ENCODE assay signal across 15 cellular contexts in the genomic region with DNA sequence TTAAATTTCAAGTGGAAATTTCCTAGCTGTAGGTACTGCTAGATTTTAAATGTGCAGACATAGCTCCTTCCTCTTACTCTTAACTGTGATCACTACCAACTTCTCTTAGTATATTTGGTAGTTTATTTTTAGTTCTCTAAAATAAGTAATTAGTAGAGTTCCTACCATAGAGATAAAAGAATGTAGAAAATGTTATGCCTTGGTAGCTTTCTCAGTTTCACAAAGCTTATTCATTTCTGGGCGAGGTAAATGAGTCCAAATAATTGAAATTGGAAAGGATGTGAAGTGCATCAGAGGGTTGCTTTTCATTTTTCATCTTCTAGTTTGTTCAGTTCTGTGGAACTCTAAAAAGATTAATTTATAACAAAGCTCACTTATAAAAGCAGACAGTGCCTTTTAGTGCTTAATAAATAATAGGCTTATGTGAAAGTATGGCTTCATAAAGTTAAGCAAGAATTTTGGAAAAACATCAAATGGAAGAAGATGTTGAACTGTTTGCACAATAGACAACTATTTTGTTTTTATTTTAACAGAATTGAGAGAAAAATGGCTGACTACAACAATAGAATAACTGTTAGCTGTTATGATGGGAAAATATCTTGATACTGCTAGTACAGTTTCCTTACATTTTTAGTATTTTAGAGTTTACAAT.
A peak's percentile ranks its signal among the peaks of the same experiment; 100 is the strongest.
DNase-seq lines count a peak whose midpoint lies in the region; ATAC-seq and TF ChIP-seq lines count a peak whose summit lies in the region.
"Had no signal": no experiment of that assay in that cellular context is flagged by ENCODE, and none has a peak within 500 bp of the region (broad histone marks: within the 10 kb centered on the region; RNA-seq: fewer than 3 reads in every experiment).

No MANE protein-coding gene starts in this region.

- H3K27ac ChIP-seq in heart right ventricle (no peak overlapping the region), body of pancreas (peak overlapping the region in 1 of 4 donors; percentile 14)
- H3K27ac ChIP-seq: left ventricle myocardium inferior, ovary, thoracic aorta had no signal

- intact Hi-C loops in heart right ventricle (cut with DNase I) = loop anchor here (5.0 to 10.0 kb wide), 13 partner anchors 226 to 1116 kb away; no protein-coding TSS in a partner anchor
- intact Hi-C loops in body of pancreas (cut with DNase I) = loop anchor here (10.0 kb wide), 2 partner anchors 346 to 626 kb away; no protein-coding TSS in a partner anchor

- WGBS in heart right ventricle, 2 donors = 81 to 91% methylated on average over 1 of the region's 1 CpG
- 54 to 60% methylated on average over 1 of the region's 1 CpG for WGBS in body of pancreas, 2 donors

- H3K4me1 ChIP-seq in heart right ventricle (peaks cover 2 to 47% (median 6%) of the 10 kb centered on the region in 9 donors), body of pancreas (peaks cover 4% of the 10 kb centered on the region)

- no peaks in the 10 kb centered on the region for H3K9me3 ChIP-seq in heart right ventricle
- no peaks in the 10 kb centered on the region for H3K9me3 ChIP-seq in body of pancreas
- H3K9me3 ChIP-seq: left ventricle myocardium inferior, ovary, thoracic aorta had no signal

- peak; percentile 54 for ATAC-seq in GM19025 (IDR thresholded peaks at IDR 0.05; ENCODE audit: low read depth, unreplicated experiment)
- ATAC-seq in HG02798 (IDR thresholded peaks at IDR 0.05; ENCODE audit: poor library complexity, unreplicated experiment) = peak; percentile 43
- ATAC-seq in HG03565 (IDR thresholded peaks at IDR 0.05; ENCODE audit: unreplicated experiment) = peak; percentile 50
- no peak for ATAC-seq in heart right ventricle
- ATAC-seq in GM21526 (IDR thresholded peaks at IDR 0.05; ENCODE audit: low FRiP score, unreplicated experiment) = no peak
- ATAC-seq in body of pancreas = no peak

- H3K27me3 ChIP-seq in heart right ventricle (no peaks in the 10 kb centered on the region), body of pancreas (no peaks in the 10 kb centered on the region)
- H3K27me3 ChIP-seq: ovary had no signal

- TF ChIP-seq CTCF in heart right ventricle (IDR thresholded peaks at IDR 0.05) = no peak
- no peak for TF ChIP-seq CTCF in body of pancreas (IDR thresholded peaks at IDR 0.05)

- TF ChIP-seq POLR2A in body of pancreas (IDR thresholded peaks at IDR 0.05) = no peak

- DNase-seq in AG20443 (ENCODE audit: low spot score) = peak; percentile 11
- no peak for DNase-seq in heart right ventricle
- no peak for DNase-seq in NCI-H2081 (lab: John Stamatoyannopoulos, UW)
- DNase-seq in body of pancreas = no peak
- DNase-seq: GF-D8; IMR-90; left ventricle myocardium inferior; NCI-H2107; ovary; stimulated activated CD4-positive, alpha-beta T cell treated with anti-CD3 and anti-CD28 coated beads, Interleukin-4, amount 100 ng/mL, for 1 hour had no signal

- no peak overlapping the region for H3K4me3 ChIP-seq in heart right ventricle
- no peak overlapping the region for H3K4me3 ChIP-seq in body of pancreas
- H3K4me3 ChIP-seq: left ventricle myocardium inferior, ovary, thoracic aorta had no signal

- H3K36me3 ChIP-seq in heart right ventricle (peaks cover 0 to 42% (median 0%) of the 10 kb centered on the region in 9 donors), body of pancreas (replicated peaks in 1 of 2; ENCODE audit: insufficient read depth in 1 of 2, low read depth in 2 of 2) (no peaks in the 10 kb centered on the region)
- H3K36me3 ChIP-seq: ovary, thoracic aorta had no signal

Comparison
In these comparisons a context has a peak if more than half of its experiments do, and no peak if none do; other contexts are left out.
1. ATAC-seq: peak in GM19025 (single experiment), HG02798 (single experiment) and HG03565 (single experiment); none in heart right ventricle (0 of 8), GM21526 (single experiment) and body of pancreas (single experiment).